Comparison of ENCODE assay signal across 2 cellular contexts in the genomic region with DNA sequence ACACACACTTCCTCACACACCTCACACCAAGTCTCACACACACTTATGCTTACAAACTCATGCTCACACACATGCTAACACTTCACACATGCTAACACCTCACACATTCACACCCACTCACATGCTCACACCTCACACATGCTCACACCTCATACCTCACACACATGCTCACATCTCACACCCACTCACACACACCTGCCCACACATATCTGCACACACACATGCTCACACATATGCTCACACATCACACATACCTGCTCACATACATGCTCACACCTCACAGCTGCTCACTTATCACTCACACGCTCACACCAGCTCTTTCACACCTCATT.
TF ChIP-seq lines count a peak whose summit lies in the region.

No MANE protein-coding gene starts in this region.

TF ChIP-seq in GM12878, 131 proteins besides CTCF, POLR2A, EP300 and RAD21:
- no peak for TF ChIP-seq NFXL1 (IDR thresholded peaks at IDR 0.05; ENCODE audit: borderline replicate concordance)
- 0 out of 3 replicates have a peak, but pooled peaks have one; percentile 7 for TF ChIP-seq POU2F2 (IDR thresholded peaks at IDR 0.05; ENCODE audit: borderline replicate concordance, low read depth, low read length)

TF ChIP-seq in HepG2, 621 proteins besides CTCF, POLR2A, EP300 and RAD21:
- TF ChIP-seq, protein P1, sequence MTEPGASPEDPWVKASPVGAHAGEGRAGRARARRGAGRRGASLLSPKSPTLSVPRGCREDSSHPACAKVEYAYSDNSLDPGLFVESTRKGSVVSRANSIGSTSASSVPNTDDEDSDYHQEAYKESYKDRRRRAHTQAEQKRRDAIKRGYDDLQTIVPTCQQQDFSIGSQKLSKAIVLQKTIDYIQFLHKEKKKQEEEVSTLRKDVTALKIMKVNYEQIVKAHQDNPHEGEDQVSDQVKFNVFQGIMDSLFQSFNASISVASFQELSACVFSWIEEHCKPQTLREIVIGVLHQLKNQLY (CRISPR knock-in tag; IDR thresholded peaks at IDR 0.05), result no peak
- TF ChIP-seq RBAK (CRISPR knock-in tag; IDR thresholded peaks at IDR 0.05) (no peak), ZNF460 (CRISPR knock-in tag; IDR thresholded peaks at IDR 0.05; ENCODE audit: borderline replicate concordance) (no peak)
- TF ChIP-seq, protein P2, sequence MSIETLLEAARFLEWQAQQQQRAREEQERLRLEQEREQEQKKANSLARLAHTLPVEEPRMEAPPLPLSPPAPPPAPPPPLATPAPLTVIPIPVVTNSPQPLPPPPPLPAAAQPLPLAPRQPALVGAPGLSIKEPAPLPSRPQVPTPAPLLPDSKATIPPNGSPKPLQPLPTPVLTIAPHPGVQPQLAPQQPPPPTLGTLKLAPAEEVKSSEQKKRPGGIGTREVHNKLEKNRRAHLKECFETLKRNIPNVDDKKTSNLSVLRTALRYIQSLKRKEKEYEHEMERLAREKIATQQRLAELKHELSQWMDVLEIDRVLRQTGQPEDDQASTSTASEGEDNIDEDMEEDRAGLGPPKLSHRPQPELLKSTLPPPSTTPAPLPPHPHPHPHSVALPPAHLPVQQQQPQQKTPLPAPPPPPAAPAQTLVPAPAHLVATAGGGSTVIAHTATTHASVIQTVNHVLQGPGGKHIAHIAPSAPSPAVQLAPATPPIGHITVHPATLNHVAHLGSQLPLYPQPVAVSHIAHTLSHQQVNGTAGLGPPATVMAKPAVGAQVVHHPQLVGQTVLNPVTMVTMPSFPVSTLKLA (IDR thresholded peaks at IDR 0.05), result peak; percentile 67
